ENCODE assay signal across 15 cellular contexts in the genomic region with DNA sequence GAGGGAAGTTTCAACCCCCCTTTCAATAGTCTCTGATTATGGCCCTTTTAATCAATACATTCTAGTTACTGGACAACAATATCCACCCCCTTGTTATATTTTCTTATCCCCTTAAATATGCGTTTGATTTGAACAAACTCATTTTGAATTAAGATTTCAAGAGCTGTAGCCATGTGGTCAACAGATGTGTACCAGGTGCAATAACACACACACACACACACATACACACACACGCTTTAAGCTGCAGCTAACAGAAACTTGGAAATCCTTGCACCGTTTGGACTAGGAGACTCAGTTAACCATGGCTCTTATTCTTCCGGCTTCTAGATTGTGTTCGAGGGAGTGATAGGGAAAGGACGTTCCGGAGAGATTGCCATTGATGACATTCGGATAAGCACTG.
DNase-seq lines count a peak whose midpoint lies in the region; ATAC-seq and TF ChIP-seq lines count a peak whose summit lies in the region.
"Had no signal": no experiment of that assay in that cellular context is flagged by ENCODE, and none has a peak within 500 bp of the region (broad histone marks: within the 10 kb centered on the region; RNA-seq: fewer than 3 reads in every experiment).

No MANE protein-coding gene starts in this region.

- peaks cover 50 to 60% of the 10 kb centered on the region in 2 experiments for H3K4me1 Mint-ChIP-seq in H9
- H3K4me1 Mint-ChIP-seq in activated T-cell treated with anti-CD3 and anti-CD28 coated beads, Interleukin-2, amount 50 U/mL, for 4 hours (ENCODE audit: low read depth), result peaks cover 10% of the 10 kb centered on the region
- H3K4me1 Mint-ChIP-seq in activated CD4-positive, alpha-beta T cell treated with anti-CD3 and anti-CD28 coated beads, Interleukin-2, amount 10 ng/mL, durations not matched to agents 24 days and 14 days, result peaks cover 4% of the 10 kb centered on the region
- H3K4me1 Mint-ChIP-seq in stimulated activated naive CD8-positive, alpha-beta T cell treated with anti-CD3 and anti-CD28 coated beads, Interleukin-15, amount 100 ng/mL, for 72 hours, result peaks cover 20% of the 10 kb centered on the region

- H3K79me2 ChIP-seq in H9 (ENCODE audit: insufficient read depth, low read length), result no peaks in the 10 kb centered on the region

- H3K9me3 Mint-ChIP-seq in H9, result no peaks in the 10 kb centered on the region
- no peaks in the 10 kb centered on the region for H3K9me3 Mint-ChIP-seq in activated T-cell treated with anti-CD3 and anti-CD28 coated beads, Interleukin-2, amount 50 U/mL, for 4 hours
- H3K9me3 Mint-ChIP-seq in activated CD4-positive, alpha-beta T cell treated with anti-CD3 and anti-CD28 coated beads, Interleukin-2, amount 10 ng/mL, durations not matched to agents 24 days and 14 days, result no peaks in the 10 kb centered on the region
- H3K9me3 Mint-ChIP-seq in stimulated activated naive CD8-positive, alpha-beta T cell treated with anti-CD3 and anti-CD28 coated beads, Interleukin-15, amount 100 ng/mL, for 72 hours, result no peaks in the 10 kb centered on the region
- H3K9me3 Mint-ChIP-seq: IgD-negative memory B cell had no signal

- no peak overlapping the region for H2BK20ac ChIP-seq in H9 (ENCODE audit: low read depth, low read length, poor library complexity, severe bottlenecking)

- no peak overlapping the region for H3K56ac ChIP-seq in H9 (ENCODE audit: insufficient read length, low read depth, low read length)

- no peaks in the 10 kb centered on the region for H3K23me2 ChIP-seq in H9 (ENCODE audit: insufficient read length, low read depth, low read length, poor library complexity, severe bottlenecking)

- no peak overlapping the region for H4K5ac ChIP-seq in H9 (ENCODE audit: insufficient read length, low read depth, low read length)

- intact Hi-C loops in sigmoid colon (cut with DNase I), result loop anchor here (5.0 kb wide), 1 partner anchor 162 kb away; no protein-coding TSS in a partner anchor
- intact Hi-C loops in activated CD4-positive, alpha-beta T cell treated with anti-CD3 and anti-CD28 coated beads, Interleukin-2, amount 10 ng/mL, durations not matched to agents 24 days and 14 days (cut with micrococcal nuclease), result loop anchor here (5.0 kb wide), 1 partner anchor 47 kb away; no protein-coding TSS in a partner anchor

- H3K27me3 ChIP-seq in H9 (ENCODE audit: insufficient read depth, low read length) (no peaks in the 10 kb centered on the region), WERI-Rb-1 (ENCODE audit: insufficient read depth, low read depth, severe bottlenecking) (no peaks in the 10 kb centered on the region), gastroesophageal sphincter (no peaks in the 10 kb centered on the region), sigmoid colon (no peaks in the 10 kb centered on the region)

- H4K20me1 ChIP-seq in H9 (ENCODE audit: control insufficient read depth, insufficient read depth, insufficient read length), result no peaks in the 10 kb centered on the region

- no peak overlapping the region for H4K91ac ChIP-seq in H9 (ENCODE audit: insufficient read length, low read depth, low read length)

- no peaks in the 10 kb centered on the region for H3K79me1 ChIP-seq in H9 (ENCODE audit: insufficient read depth, low read depth, low read length, poor library complexity, severe bottlenecking)

- TF ChIP-seq CTCF in H9 (conservative IDR thresholded peaks at IDR 0.05) (no peak), WERI-Rb-1 (IDR thresholded peaks at IDR 0.05; ENCODE audit: low read depth, low read length) (no peak), gastroesophageal sphincter (IDR thresholded peaks at IDR 0.05) (no peak), sigmoid colon (IDR thresholded peaks at IDR 0.05) (no peak)

- H2AFZ ChIP-seq in H9 (ENCODE audit: low read length), result no peak overlapping the region

- no peak overlapping the region for H3K23ac ChIP-seq in H9 (ENCODE audit: insufficient read length, low read depth, low read length)

- H3K27ac ChIP-seq in H9 (ENCODE audit: insufficient read length, low read depth, low read length) (no peak overlapping the region), WERI-Rb-1 (peak overlapping the region; percentile 68), gastroesophageal sphincter (peak overlapping the region; percentile 92 to 96 (median 94)), sigmoid colon (peak overlapping the region; percentile 86 to 99 (median 94))
- H3K27ac ChIP-seq: C4-2B had no signal

- H3K14ac ChIP-seq in H9 (ENCODE audit: insufficient read depth, low read length), result no peak overlapping the region

- H2AK5ac ChIP-seq in H9 (ENCODE audit: insufficient read length, low read length), result no peak overlapping the region

- H3K27ac Mint-ChIP-seq in H9, result peak overlapping the region in 1 of 3 experiments; percentile 8; a peak in 2 of 7 replicates
- H3K27ac Mint-ChIP-seq in activated CD4-positive, alpha-beta T cell treated with anti-CD3 and anti-CD28 coated beads, Interleukin-2, amount 10 ng/mL, durations not matched to agents 24 days and 14 days, result no peak overlapping the region
- H3K27ac Mint-ChIP-seq in stimulated activated naive CD8-positive, alpha-beta T cell treated with anti-CD3 and anti-CD28 coated beads, Interleukin-15, amount 100 ng/mL, for 72 hours, result no peak overlapping the region

- no peak overlapping the region; the same call in 1 of the 2 replicates for H3K4ac ChIP-seq in H9 (ENCODE audit: low read depth, low read length)

- TF ChIP-seq POLR2A in gastroesophageal sphincter (IDR thresholded peaks at IDR 0.05) (no peak), sigmoid colon (IDR thresholded peaks at IDR 0.05) (no peak)

- peak overlapping the region; percentile 11 for H2BK12ac ChIP-seq in H9 (ENCODE audit: insufficient read length, low read depth, low read length)

- WGBS in H9 (ENCODE audit: extremely low coverage, insufficient read length, low lambda C conversion rate), result no CpG with 5 or more reads among the region's 8 CpGs
- 43 to 64% methylated on average over 5 to 7 of the region's 8 CpGs for WGBS in gastroesophageal sphincter (ENCODE audit: low coverage in 1 of 2), 2 donors
- WGBS in sigmoid colon, 2 donors, result 90 to 93% methylated on average over 8 of the region's 8 CpGs

- H3K36me3 ChIP-seq in WERI-Rb-1, result peaks cover 9% of the 10 kb centered on the region; the same call in 1 of the 2 replicates
- peaks cover 0 to 71% of the 10 kb centered on the region in 2 donors for H3K36me3 ChIP-seq in gastroesophageal sphincter
- H3K36me3 ChIP-seq in sigmoid colon, result peaks cover 11 to 73% (median 24%) of the 10 kb centered on the region in 4 donors

- no peak overlapping the region for H2BK120ac ChIP-seq in H9 (ENCODE audit: low read depth, low read length, poor library complexity, severe bottlenecking)

- H3K4me1 ChIP-seq in H9 (ENCODE audit: insufficient read depth, low read length), result peaks cover 3% of the 10 kb centered on the region; the same call in 1 of the 2 replicates
- H3K4me1 ChIP-seq in gastroesophageal sphincter, result peaks cover 28 to 99% (median 44%) of the 10 kb centered on the region in 3 donors
- H3K4me1 ChIP-seq in sigmoid colon, result peaks cover 0 to 98% (median 87%) of the 10 kb centered on the region in 4 donors

- no peak overlapping the region for H3K4me2 ChIP-seq in H9 (ENCODE audit: insufficient read depth, insufficient read length, low read length)

- H3K36me3 Mint-ChIP-seq in H9 (ENCODE audit: insufficient read depth in 1 of 3, low read depth in 3 of 3), result peaks cover 0 to 7% (median 5%) of the 10 kb centered on the region in 3 experiments; a peak in 3 of 7 replicates
- H3K36me3 Mint-ChIP-seq in activated T-cell treated with anti-CD3 and anti-CD28 coated beads, Interleukin-2, amount 50 U/mL, for 4 hours (ENCODE audit: insufficient read depth), result no peaks in the 10 kb centered on the region
- H3K36me3 Mint-ChIP-seq in activated CD4-positive, alpha-beta T cell treated with anti-CD3 and anti-CD28 coated beads, Interleukin-2, amount 10 ng/mL, durations not matched to agents 24 days and 14 days (ENCODE audit: low read depth), result peaks cover 9% of the 10 kb centered on the region
- H3K36me3 Mint-ChIP-seq: IgD-negative memory B cell had no signal

- no peak overlapping the region for H2BK15ac ChIP-seq in H9 (ENCODE audit: low read depth, low read length)

- ATAC-seq in gastroesophageal sphincter, result no peak
- no peak for ATAC-seq in activated T-cell treated with anti-CD3 and anti-CD28 coated beads, Interleukin-2, amount 50 U/mL, for 4 hours
- no peak for ATAC-seq in stimulated activated naive CD8-positive, alpha-beta T cell treated with anti-CD3 and anti-CD28 coated beads, Interleukin-15, amount 100 ng/mL, for 72 hours

- H3T11ph ChIP-seq in H9 (ENCODE audit: low read length), result no peak overlapping the region

- no peak overlapping the region for H3K4me3 Mint-ChIP-seq in H9
- no peak overlapping the region for H3K4me3 Mint-ChIP-seq in activated T-cell treated with anti-CD3 and anti-CD28 coated beads, Interleukin-2, amount 50 U/mL, for 4 hours
- no peak overlapping the region for H3K4me3 Mint-ChIP-seq in activated CD4-positive, alpha-beta T cell treated with anti-CD3 and anti-CD28 coated beads, Interleukin-2, amount 10 ng/mL, durations not matched to agents 24 days and 14 days
- H3K4me3 Mint-ChIP-seq in stimulated activated naive CD8-positive, alpha-beta T cell treated with anti-CD3 and anti-CD28 coated beads, Interleukin-15, amount 100 ng/mL, for 72 hours, result no peak overlapping the region
- H3K4me3 Mint-ChIP-seq: IgD-negative memory B cell had no signal

- DNase-seq in H9 (no peak), WERI-Rb-1 (no peak), sigmoid colon (no peak)
- no peak for DNase-seq in activated T-cell treated with anti-CD3 and anti-CD28 coated beads, Interleukin-2, amount 50 U/mL, for 4 hours
- no peak for DNase-seq in activated CD4-positive, alpha-beta T cell treated with anti-CD3 and anti-CD28 coated beads, Interleukin-2, amount 10 ng/mL, durations not matched to agents 24 days and 14 days
- no peak for DNase-seq in stimulated activated naive CD8-positive, alpha-beta T cell treated with anti-CD3 and anti-CD28 coated beads, Interleukin-15, amount 100 ng/mL, for 72 hours
- DNase-seq: GF-D8, Kasumi-1, MM.1S, NCI-H1105, RPMI8226, SIG-M5 had no signal

- peaks cover 4% of the 10 kb centered on the region for H3K27me3 Mint-ChIP-seq in H9 (ENCODE audit: low read depth)
- H3K27me3 Mint-ChIP-seq in activated T-cell treated with anti-CD3 and anti-CD28 coated beads, Interleukin-2, amount 50 U/mL, for 4 hours (ENCODE audit: low read depth), result peaks cover 29% of the 10 kb centered on the region
- peaks cover 25% of the 10 kb centered on the region for H3K27me3 Mint-ChIP-seq in activated CD4-positive, alpha-beta T cell treated with anti-CD3 and anti-CD28 coated beads, Interleukin-2, amount 10 ng/mL, durations not matched to agents 24 days and 14 days
- peaks cover 44% of the 10 kb centered on the region for H3K27me3 Mint-ChIP-seq in stimulated activated naive CD8-positive, alpha-beta T cell treated with anti-CD3 and anti-CD28 coated beads, Interleukin-15, amount 100 ng/mL, for 72 hours

- no peak overlapping the region for H3K9ac ChIP-seq in H9 (ENCODE audit: extremely low read depth, insufficient read length, low read length)

- H3K9me3 ChIP-seq in H9 (ENCODE audit: control insufficient read depth, low read depth, low read length), result no peaks in the 10 kb centered on the region
- no peaks in the 10 kb centered on the region for H3K9me3 ChIP-seq in WERI-Rb-1 (ENCODE audit: severe bottlenecking)
- no peaks in the 10 kb centered on the region for H3K9me3 ChIP-seq in gastroesophageal sphincter
- H3K9me3 ChIP-seq in sigmoid colon, result no peaks in the 10 kb centered on the region

- H4K8ac ChIP-seq in H9 (replicated peaks; ENCODE audit: insufficient read length, low read depth, low read length), result no peak overlapping the region

- H2BK5ac ChIP-seq in H9 (ENCODE audit: insufficient read length, low read length), result no peak overlapping the region

- TF ChIP-seq EP300 in gastroesophageal sphincter (IDR thresholded peaks at IDR 0.05) (no peak), sigmoid colon (IDR thresholded peaks at IDR 0.05) (no peak)

- H3K18ac ChIP-seq in H9 (ENCODE audit: insufficient read length, low read depth, low read length), result no peak overlapping the region

- H3K4me3 ChIP-seq in WERI-Rb-1 (ENCODE audit: low read depth, low read length) (no peak overlapping the region), gastroesophageal sphincter (no peak overlapping the region), sigmoid colon (no peak overlapping the region)
